In genomic region chr5:127518319-127518621, GRCh38 we compare ENCODE assay signal across 8 cellular contexts. TPM values are rescaled to one million over a fixed set of nuclear protein-coding genes. Genes with fewer than 3 reads are reported as not detected.
DNase-seq lines count a peak whose midpoint lies in the region; ATAC-seq and TF ChIP-seq lines count a peak whose summit lies in the region.

No MANE protein-coding gene starts in this region.

- POLR2A ChIA-PET in AG04449 (lab: Yijun Ruan, JAX): interaction anchor here (0.6 kb wide), 1 partner anchor 740 kb away, joined by 3 read pairs; no protein-coding TSS in a partner anchor

- CTCF ChIA-PET in AG04449 (lab: Yijun Ruan, JAX): interaction anchor here (0.6 to 1.3 kb wide), 3 partner anchors 19 to 29 kb away, joined by 3 to 5 read pairs (median 4); no protein-coding TSS in a partner anchor

- H3K9ac ChIP-seq in adipocyte (ENCODE audit: low read length): peak overlapping the region; percentile 93

- WGBS in thymus: 14% methylated on average over 10 of the region's 10 CpGs

- H3K4me3 ChIP-seq in AG04449 (ENCODE audit: low read depth, low read length): peak overlapping the region; percentile 95
- H3K4me3 ChIP-seq in adipocyte (ENCODE audit: low read length): peak overlapping the region; percentile 93
- peak overlapping the region; percentile 79 for H3K4me3 ChIP-seq in kidney epithelial cell (ENCODE audit: low read depth, low read length)
- peak overlapping the region; percentile 96 for H3K4me3 ChIP-seq in thymus (ENCODE audit: low read length)

- no peak overlapping the region for H3K27ac ChIP-seq in thymus (ENCODE audit: low read depth)

- no peaks in the 10 kb centered on the region for H3K27me3 ChIP-seq in adipocyte (replicated peaks; ENCODE audit: control insufficient read depth, insufficient read depth, low read length)
- H3K27me3 ChIP-seq in kidney epithelial cell (ENCODE audit: control insufficient read depth, insufficient read depth, low read length): no peaks in the 10 kb centered on the region
- H3K27me3 ChIP-seq in thymus (ENCODE audit: control insufficient read depth, insufficient read depth): no peaks in the 10 kb centered on the region

- DNase-seq in AG04449 (ENCODE audit: low read depth, low spot score): no peak
- DNase-seq in adipocyte (ENCODE audit: low read depth): no peak
- no peak for DNase-seq in kidney epithelial cell (ENCODE audit: low read depth)
- DNase-seq in activated CD4-positive, alpha-beta T cell treated with anti-CD3 and anti-CD28 coated beads for 1 hour: no peak

- H3K9me3 ChIP-seq in adipocyte (ENCODE audit: control insufficient read depth, low read length) (peaks cover 12% of the 10 kb centered on the region), thymus (ENCODE audit: control insufficient read depth) (peaks cover 1% of the 10 kb centered on the region)

- TF ChIP-seq CTCF in AG04449 (IDR thresholded peaks at IDR 0.05; ENCODE audit: insufficient read depth, low read length, missing control alignments) (no peak), kidney epithelial cell (IDR thresholded peaks at IDR 0.05; ENCODE audit: insufficient read depth, low read length, poor library complexity, severe bottlenecking) (no peak)

- peaks cover 16% of the 10 kb centered on the region for H3K36me3 ChIP-seq in adipocyte (ENCODE audit: control insufficient read depth, insufficient read depth, low read length, severe bottlenecking)
- H3K36me3 ChIP-seq in kidney epithelial cell (ENCODE audit: control insufficient read depth, insufficient read depth, low read length): no peaks in the 10 kb centered on the region
- H3K36me3 ChIP-seq in thymus (ENCODE audit: control insufficient read depth, insufficient read depth): no peaks in the 10 kb centered on the region

- H3K4me1 ChIP-seq in adipocyte (ENCODE audit: control insufficient read depth, insufficient read depth, low read length): peaks cover 21% of the 10 kb centered on the region
- H3K4me1 ChIP-seq in thymus (ENCODE audit: control insufficient read depth, insufficient read depth, low read length): peaks cover 3% of the 10 kb centered on the region

- peak; percentile 25 for ATAC-seq in GM18868 (IDR thresholded peaks at IDR 0.05; ENCODE audit: unreplicated experiment)
- peak; percentile 13 for ATAC-seq in HG03558 (IDR thresholded peaks at IDR 0.05; ENCODE audit: extremely low read depth, unreplicated experiment)
- no peak for ATAC-seq in HG03439 (IDR thresholded peaks at IDR 0.05; ENCODE audit: unreplicated experiment)

RNA-seq across cellular contexts. Expression of gene PRRC1, which starts 0.8 kb away (rescaled TPM):
- total RNA-seq in kidney epithelial cell: 41.6 and 54.9 TPM in 2 replicates
- polyA plus RNA-seq in thymus: 27.5 TPM
